17 cellular contexts compared by ENCODE assay signal in genomic region chr15:45849136-45849535, GRCh38.
"Had no signal": no experiment of that assay in that cellular context is flagged by ENCODE, and none has a peak within 500 bp of the region (broad histone marks: within the 10 kb centered on the region; RNA-seq: fewer than 3 reads in every experiment).

No MANE protein-coding gene starts in this region.

- H3K4me1 ChIP-seq: foreskin keratinocyte, left ventricle myocardium inferior, lower lobe of right lung, right atrium auricular region, stomach had no signal

- H3K27ac ChIP-seq: foreskin keratinocyte, left ventricle myocardium inferior, lower lobe of right lung, right atrium auricular region, sigmoid colon, skin epidermis, stomach had no signal

- H3K4me3 ChIP-seq: left ventricle myocardium inferior, lower lobe of right lung, right atrium auricular region, sigmoid colon, skin epidermis, stomach had no signal

- H3K36me3 ChIP-seq: left ventricle myocardium inferior, lower lobe of right lung, right atrium auricular region, sigmoid colon, stomach had no signal

- ATAC-seq: effector memory CD8-positive, alpha-beta T cell; foreskin keratinocyte; lower lobe of right lung; natural killer cell had no signal

- H3K9me3 ChIP-seq: right atrium auricular region had no signal

- H3K27me3 ChIP-seq: foreskin keratinocyte, right atrium auricular region, sigmoid colon, stomach had no signal

- DNase-seq: effector memory CD8-positive, alpha-beta T cell; erythroblast; foreskin keratinocyte; head of caudate nucleus; hippocampal formation; left ventricle myocardium inferior; lower lobe of right lung; natural killer cell; posterior cingulate gyrus; sigmoid colon; stimulated activated CD4-positive, alpha-beta T cell treated with anti-CD3 and anti-CD28 coated beads, Interleukin-2, amount 100 ng/mL, for 24 hours; stimulated activated CD4-positive, alpha-beta T cell treated with anti-CD3 and anti-CD28 coated beads, Interleukin-4, amount 100 ng/mL, for 4 hours; stimulated activated naive CD4-positive, alpha-beta T cell; stomach; trophoblast cell had no signal
